Comparison of ENCODE assay signal across 8 cellular contexts in the genomic region with DNA sequence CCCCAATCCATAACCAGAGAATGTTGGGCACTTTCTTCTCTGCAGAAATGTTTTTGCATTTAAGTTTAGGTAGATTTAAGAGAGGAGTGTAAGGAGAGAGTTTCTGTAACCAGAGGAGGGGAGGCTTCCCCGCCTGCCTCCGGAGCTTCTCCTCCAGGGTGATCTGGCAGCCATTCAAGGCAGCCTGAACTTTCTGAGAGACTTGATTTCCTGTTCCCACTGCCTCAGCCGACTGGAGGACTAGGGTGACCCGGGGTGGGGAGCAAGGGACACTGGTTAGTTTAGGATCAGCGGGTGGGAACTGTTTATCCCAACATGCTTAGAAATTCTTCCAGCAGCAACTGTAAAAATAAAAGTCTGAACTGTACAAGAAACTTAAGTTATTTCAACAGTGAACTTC. TPM values are rescaled to one million over a fixed set of nuclear protein-coding genes. Genes with fewer than 3 reads are reported as not detected.
DNase-seq lines count a peak whose midpoint lies in the region; ATAC-seq, FAIRE-seq and TF ChIP-seq lines count a peak whose summit lies in the region.

No MANE protein-coding gene starts in this region.

- TF ChIP-seq CTCF in A549 (IDR thresholded peaks at IDR 0.05), result no peak
- no peak for TF ChIP-seq CTCF in cardiac fibroblast (IDR thresholded peaks at IDR 0.05; ENCODE audit: low read depth, low read length)

- no peak overlapping the region for H2AK5ac ChIP-seq in mesendoderm (ENCODE audit: low read length)

- peak overlapping the region; percentile 77 for H3K4me2 ChIP-seq in A549
- H3K4me2 ChIP-seq in mesendoderm (ENCODE audit: low read length), result no peak overlapping the region

- peak overlapping the region; percentile 89 for H4K8ac ChIP-seq in mesendoderm (ENCODE audit: low read depth, low read length)

- POLR2A ChIA-PET in A549 (lab: Yijun Ruan, JAX), result interaction anchor here (1.0 to 1.6 kb wide), 3 partner anchors 50 to 54 kb away, joined by 3 to 5 read pairs (median 5); a partner anchor contains a TSS

- H3K23ac ChIP-seq in mesendoderm (ENCODE audit: low read length), result no peak overlapping the region

- no peaks in the 10 kb centered on the region for H3K9me3 ChIP-seq in A549
- H3K9me3 ChIP-seq in KOPT-K1 (ENCODE audit: insufficient read depth, low read length, poor library complexity, severe bottlenecking), result no peaks in the 10 kb centered on the region

- FAIRE-seq in A549 (lab: Jason Lieb, UNC) (no peak), GM12891 (lab: Jason Lieb, UNC) (no peak)

- H3K27ac ChIP-seq in A549 (peak overlapping the region; percentile 92 to 94), KOPT-K1 (ENCODE audit: low read depth, low read length, poor library complexity, severe bottlenecking) (peak overlapping the region; percentile 63), mesendoderm (ENCODE audit: low read depth, low read length) (peak overlapping the region; percentile 94)

- H2BK120ac ChIP-seq in mesendoderm (ENCODE audit: low read depth, low read length), result no peak overlapping the region

- H3K4me1 ChIP-seq in A549 (peaks cover 45% of the 10 kb centered on the region), mesendoderm (ENCODE audit: control insufficient read depth, low read depth, low read length) (no peaks in the 10 kb centered on the region)

- H2BK5ac ChIP-seq in mesendoderm (ENCODE audit: low read length), result peak overlapping the region; percentile 82

- no peak; a peak in 1 of 5 replicates for TF ChIP-seq RAD21 in A549 (conservative IDR thresholded peaks at IDR 0.05 in 1 of 2, IDR thresholded peaks at IDR 0.05 in 1 of 2)

- H2BK15ac ChIP-seq in mesendoderm (replicated peaks; ENCODE audit: low read depth), result no peak overlapping the region

- peak overlapping the region; percentile 44 for H3K56ac ChIP-seq in mesendoderm (ENCODE audit: low read length)

- 3% methylated on average over 5 of the region's 5 CpGs for WGBS in A549 (ENCODE audit: missing lambda C conversion rate)
- no CpG with 5 or more reads among the region's 5 CpGs for WGBS in mesendoderm (ENCODE audit: extremely low coverage, insufficient coverage, low lambda C conversion rate)

- H3K79me2 ChIP-seq in mesendoderm (ENCODE audit: control insufficient read depth, insufficient read depth, low read length), result no peaks in the 10 kb centered on the region

- no peaks in the 10 kb centered on the region for H3K79me1 ChIP-seq in mesendoderm (ENCODE audit: low read length)

- 0 out of 5 replicates have a peak, but pooled peaks have one; percentile 5 to 20 for TF ChIP-seq EP300 in A549 (IDR thresholded peaks at IDR 0.05)

- ATAC-seq in A549, result peak; percentile 81 to 89

- no peaks in the 10 kb centered on the region for H3K36me3 ChIP-seq in KOPT-K1 (ENCODE audit: insufficient read depth, low read length)
- no peaks in the 10 kb centered on the region for H3K36me3 ChIP-seq in mesendoderm (ENCODE audit: control insufficient read depth, insufficient read depth, low read length)

- TF ChIP-seq POLR2A in A549 (IDR thresholded peaks at IDR 0.05; ENCODE audit: low read length) (no peak), GM12891 (IDR thresholded peaks at IDR 0.05; ENCODE audit: low read depth, low read length) (no peak)

- H3K4ac ChIP-seq in mesendoderm (ENCODE audit: low read depth, low read length), result peak overlapping the region; percentile 36

- peak overlapping the region; percentile 92 for H3K18ac ChIP-seq in mesendoderm (ENCODE audit: low read length)

- H3K9ac ChIP-seq in mesendoderm (ENCODE audit: low read length), result peak overlapping the region; percentile 29

- CTCF ChIA-PET in A549 (lab: Yijun Ruan, JAX), result interaction anchor here (1.0 kb wide), 1 partner anchor 83 kb away, joined by 3 read pairs; no protein-coding TSS in a partner anchor

- no peak overlapping the region for H3K4me3 ChIP-seq in A549
- no peak overlapping the region for H3K4me3 ChIP-seq in cardiac fibroblast (replicated peaks in 1 of 2; ENCODE audit: low read depth in 2 of 2, low read length in 2 of 2)
- H3K4me3 ChIP-seq in mesendoderm (ENCODE audit: low read length), result no peak overlapping the region

- H4K5ac ChIP-seq in mesendoderm (ENCODE audit: low read length), result no peak overlapping the region

- no peaks in the 10 kb centered on the region for H3K27me3 ChIP-seq in mesendoderm (ENCODE audit: insufficient read depth, low read length, poor library complexity)

- DNase-seq in A549 (ENCODE audit: low read depth in 1 of 2, low spot score in 1 of 2) (peak; percentile 44 to 87), cardiac fibroblast (ENCODE audit: low read depth in 2 of 2) (peak; percentile 38 to 62), mesendoderm (peak; percentile 81), HUDEP-2 (lab: John Stamatoyannopoulos, UW; ENCODE audit: unreplicated experiment in 76 of 76) (no peak), NCI-H1105 (lab: John Stamatoyannopoulos, UW) (no peak), GM12891 (ENCODE audit: insufficient read length, low spot score) (no peak), HT-29 (ENCODE audit: low spot score) (no peak)

TF ChIP-seq in A549, 52 proteins besides CTCF, POLR2A, EP300 and RAD21:
- TF ChIP-seq JUN (IDR thresholded peaks at IDR 0.05) (peak; percentile 35 to 54; a peak in 1 of 5 replicates), SMC3 (IDR thresholded peaks at IDR 0.05) (0 out of 3 replicates have a peak, but pooled peaks have one; percentile 4)
- TF ChIP-seq, protein P1, sequence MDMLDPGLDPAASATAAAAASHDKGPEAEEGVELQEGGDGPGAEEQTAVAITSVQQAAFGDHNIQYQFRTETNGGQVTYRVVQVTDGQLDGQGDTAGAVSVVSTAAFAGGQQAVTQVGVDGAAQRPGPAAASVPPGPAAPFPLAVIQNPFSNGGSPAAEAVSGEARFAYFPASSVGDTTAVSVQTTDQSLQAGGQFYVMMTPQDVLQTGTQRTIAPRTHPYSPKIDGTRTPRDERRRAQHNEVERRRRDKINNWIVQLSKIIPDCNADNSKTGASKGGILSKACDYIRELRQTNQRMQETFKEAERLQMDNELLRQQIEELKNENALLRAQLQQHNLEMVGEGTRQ (IDR thresholded peaks at IDR 0.05), result no peak

TF ChIP-seq in GM12891, 5 proteins besides CTCF, POLR2A, EP300 and RAD21:
- no peak for TF ChIP-seq POU2F2 (IDR thresholded peaks at IDR 0.05; ENCODE audit: low read depth, low read length)
- TF ChIP-seq PAX5 (IDR thresholded peaks at IDR 0.05; ENCODE audit: insufficient read depth, low read length, severe bottlenecking), result no peak
- TF ChIP-seq POLR2AphosphoS5 (IDR thresholded peaks at IDR 0.05; ENCODE audit: low read depth, low read length), result no peak
- TF ChIP-seq SPI1 (IDR thresholded peaks at IDR 0.05; ENCODE audit: low read depth, low read length), result no peak
- no peak for TF ChIP-seq TAF1 (IDR thresholded peaks at IDR 0.05; ENCODE audit: low read depth, low read length)

RNA-seq across cellular contexts. Expression of a gene that starts 15.1 kb away (rescaled TPM):
- polyA plus RNA-seq in A549 (2011; rRNA removed), result not detected in 2 replicates
- not detected in 2 replicates for polyA plus RNA-seq in A549 (2012; cell fraction: cytosol; rRNA removed)
- polyA plus RNA-seq in A549 (2012; cell fraction: nucleus; rRNA removed), result 0.01 TPM in 1 of 2 replicates, not detected in the other
- polyA plus RNA-seq in A549 (2017; fragmentation: RNase III; extraction: RNeasy Plus Mini Kit Qiagen cat#74134 plus additional on column Dnase treatment), result 0.03 TPM in 1 of 3 replicates, not detected in the others
- not detected in 2 replicates for polyA minus RNA-seq in A549 (2011; rRNA and poly(A)+ RNA removed)
- polyA plus RNA-seq in mesendoderm (2013, experiment 1 of 2), result 0.21 TPM
- 0.20 TPM for polyA plus RNA-seq in mesendoderm (2013, experiment 2 of 2)
- not detected for polyA plus RNA-seq in GM12891 (2012; ENCODE audit: low read depth, missing spikeins)
- not detected in 2 replicates for total RNA-seq in HT-29 (2014; rRNA removed; shearing (Covaris generic))

RNA-seq across cellular contexts. Expression of a gene that starts 54.4 kb away (rescaled TPM):
- 3,130 and 3,742 TPM in 2 replicates for polyA plus RNA-seq in A549 (2011; rRNA removed)
- 3,096 and 3,118 TPM in 2 replicates for polyA plus RNA-seq in A549 (2012; cell fraction: cytosol; rRNA removed)
- 460 and 1,554 TPM in 2 replicates for polyA plus RNA-seq in A549 (2012; cell fraction: nucleus; rRNA removed)
- polyA plus RNA-seq in A549 (2017; fragmentation: RNase III; extraction: RNeasy Plus Mini Kit Qiagen cat#74134 plus additional on column Dnase treatment), result 6,622 to 7,955 TPM (median 7,447 TPM) in 3 replicates
- polyA minus RNA-seq in A549 (2011; rRNA and poly(A)+ RNA removed), result 852 and 1,226 TPM in 2 replicates
- 3,955 TPM for polyA plus RNA-seq in mesendoderm (2013, experiment 1 of 2)
- polyA plus RNA-seq in mesendoderm (2013, experiment 2 of 2), result 4,083 TPM
- 22,419 TPM for polyA plus RNA-seq in GM12891 (2012; ENCODE audit: low read depth, missing spikeins)
- 538 and 675 TPM in 2 replicates for total RNA-seq in HT-29 (2014; rRNA removed; shearing (Covaris generic))

Comparison
In these comparisons a context has a peak if more than half of its experiments do, and no peak if none do; other contexts are left out.
1. DNase-seq: peak in A549 (2 of 2), cardiac fibroblast (2 of 2) and mesendoderm (single experiment); none in HUDEP-2 (0 of 76), NCI-H1105 (single experiment), GM12891 (single experiment) and HT-29 (single experiment).
2. Peak in every context shown above with its lines, with median percentiles within 50 percentile points of each other: H3K27ac ChIP-seq.